Comparison of ENCODE assay signal across 8 cellular contexts in genomic region chrX:48597353-48598264, GRCh38. TPM values are rescaled to one million over a fixed set of nuclear protein-coding genes. Genes with fewer than 3 reads are reported as not detected.
DNase-seq lines count a peak whose midpoint lies in the region; ATAC-seq and TF ChIP-seq lines count a peak whose summit lies in the region.

Gene WDR13, plus strand, starts transcription at chrX:48597492. Its CDS starts 505 bp downstream, at chrX:48597997.

- ATAC-seq in GM18909 (IDR thresholded peaks at IDR 0.05; ENCODE audit: poor library complexity, unreplicated experiment), result peak; percentile 78
- peak; percentile 64 for ATAC-seq in HG03196 (IDR thresholded peaks at IDR 0.05; ENCODE audit: unreplicated experiment)
- peak; percentile 87 to 92 for ATAC-seq in activated CD4-positive, CD25-positive, alpha-beta regulatory T cell treated with anti-CD3 and anti-CD28 coated beads, Interleukin-2, amount 50 U/mL, for 24 hours
- peak; percentile 87 for ATAC-seq in central memory CD8-positive, alpha-beta T cell (replicated peaks; ENCODE audit: extremely low read depth, poor library complexity, severe bottlenecking)

- DNase-seq in AG04449 (ENCODE audit: low read depth, low spot score), result peak; percentile 72
- DNase-seq in NCI-H446 treated with DMSO at 0.1 percent for 48 hours (lab: John Stamatoyannopoulos, UW), result peak; percentile 80
- DNase-seq in central memory CD8-positive, alpha-beta T cell (ENCODE audit: low spot score in 2 of 2), result peak; percentile 75 to 81
- peak; percentile 94 for DNase-seq in iris pigment epithelial cell (ENCODE audit: low read depth)
- peak; percentile 96 for DNase-seq in spleen

- H3K9me3 ChIP-seq in spleen, result no peaks in the 10 kb centered on the region

- peak within 1 kb of the TSS; percentile 96 for H3K4me3 Mint-ChIP-seq in central memory CD8-positive, alpha-beta T cell

- H3K27me3 ChIP-seq in spleen (replicated peaks in 1 of 7), result peaks cover 0 to 6% (median 0%) of the 10 kb centered on the region in 7 donors

- H3K4me3 ChIP-seq in AG04449 (ENCODE audit: low read depth, low read length) (peak within 1 kb of the TSS; percentile 69), spleen (peak within 1 kb of the TSS; percentile 34 to 83 (median 52))

- peak within 1 kb of the TSS; percentile 80 to 99 (median 96) for H3K27ac ChIP-seq in spleen

- intact Hi-C loops in spleen (cut with DNase I; ENCODE audit: low total_unique reads), result no loop called here

- no peak for TF ChIP-seq CTCF in AG04449 (IDR thresholded peaks at IDR 0.05; ENCODE audit: insufficient read depth, low read length, missing control alignments)
- no peak for TF ChIP-seq CTCF in spleen (IDR thresholded peaks at IDR 0.05 in 8 of 11, conservative IDR thresholded peaks at IDR 0.05 in 3 of 11)

- peaks cover 0 to 17% (median 8%) of the 10 kb centered on the region in 6 donors for H3K4me1 ChIP-seq in spleen

- H3K9me3 Mint-ChIP-seq in central memory CD8-positive, alpha-beta T cell, result no peaks in the 10 kb centered on the region

- POLR2A ChIA-PET in AG04449 (lab: Yijun Ruan, JAX), result interaction anchor here (1.0 kb wide), 1 partner anchor 23 kb away, joined by 5 read pairs; the partner anchor contains the start of gene RBM3

- H3K27me3 Mint-ChIP-seq in central memory CD8-positive, alpha-beta T cell, result no peaks in the 10 kb centered on the region

- peak within 1 kb of the TSS; percentile 99 for H3K27ac Mint-ChIP-seq in central memory CD8-positive, alpha-beta T cell (ENCODE audit: low read depth)

- peaks cover 17% of the 10 kb centered on the region for H3K4me1 Mint-ChIP-seq in central memory CD8-positive, alpha-beta T cell

- WGBS in spleen, 5 donors, result 0 to 38% (median 1%) methylated on average over 14 to 62 of the region's 62 CpGs

- peaks cover 20% of the 10 kb centered on the region for H3K36me3 Mint-ChIP-seq in central memory CD8-positive, alpha-beta T cell (ENCODE audit: insufficient read depth)

- CTCF ChIA-PET in AG04449 (lab: Yijun Ruan, JAX), result no interaction called here

- TF ChIP-seq POLR2A in spleen (IDR thresholded peaks at IDR 0.05), result peak in 1 of 3 donors; percentile 16

- peaks cover 0 to 41% (median 26%) of the 10 kb centered on the region in 6 donors for H3K36me3 ChIP-seq in spleen

RNA-seq across cellular contexts. Expression of gene WDR13, which starts in this region (rescaled TPM):
- 100 to 1,000 TPM in 1 of 7 donors, 10 to 100 TPM in 6; 61.2 to 116 (median 81.8) TPM for total RNA-seq in spleen
- polyA plus RNA-seq in spleen, result 100 to 1,000 TPM in 2 of 3 donors, 10 to 100 TPM in 1; 90.4 to 200 (median 162) TPM

Comparison
In these comparisons a context has a peak if more than half of its experiments do, and no peak if none do; other contexts are left out.
1. Peak in every context shown above with its lines: DNase-seq, ATAC-seq, H3K4me3 ChIP-seq and H3K27ac ChIP-seq.